32 cellular contexts compared by ENCODE assay signal in genomic region chr19:33545209-33545981, GRCh38.
"Had no signal": no experiment of that assay in that cellular context is flagged by ENCODE, and none has a peak within 500 bp of the region (broad histone marks: within the 10 kb centered on the region; RNA-seq: fewer than 3 reads in every experiment).

No MANE protein-coding gene starts in this region.

- H3K9me3 ChIP-seq: adrenal gland, body of pancreas, esophagus muscularis mucosa, gastrocnemius medialis had no signal

- H3K27ac Mint-ChIP-seq: activated CD4-positive, alpha-beta memory T cell treated with anti-CD3 and anti-CD28 coated beads for 36 hours; activated CD4-positive, alpha-beta T cell treated with anti-CD3 and anti-CD28 coated beads for 36 hours; activated CD4-positive, alpha-beta T cell treated with anti-CD3 and anti-CD28 coated beads, Interleukin-2, amount 10 ng/mL, durations not matched to agents 24 days and 14 days; activated CD8-positive, alpha-beta memory T cell treated with anti-CD3 and anti-CD28 coated beads, Interleukin-2, amount 10 ng/mL, durations not matched to agents 7 days and 5 days; activated CD8-positive, alpha-beta T cell treated with anti-CD3 and anti-CD28 coated beads, Interleukin-2, amount 10 ng/mL, durations not matched to agents 7 days and 5 days; activated naive CD4-positive, alpha-beta T cell treated with anti-CD3 and anti-CD28 coated beads for 36 hours; activated naive CD4-positive, alpha-beta T cell treated with anti-CD3 and anti-CD28 coated beads, Interleukin-2, amount 50 U/mL, for 24 hours; activated naive CD8-positive, alpha-beta T cell treated with anti-CD3 and anti-CD28 coated beads for 36 hours; activated naive CD8-positive, alpha-beta T cell treated with anti-CD3 and anti-CD28 coated beads, Interleukin-2, amount 50 U/mL, for 24 hours; activated T-helper 1 cell treated with anti-CD3 and anti-CD28 coated beads, Interleukin-12 subunit alpha, Interleukin-12 subunit beta, Interleukin-2, Interleukin-4 antibody, amounts not matched to agents 30 ng/mL and 10 ng/mL and 1 ng/mL, durations not matched to agents 14 hours and 24 hours and 36 hours; activated T-helper 2 cell treated with anti-CD3 and anti-CD28 coated beads, Interferon-gamma antibody, Interleukin-2, Interleukin-4, amounts not matched to agents 10 μg/mL and 5 μg/mL and 100 μg/mL, durations not matched to agents 14 hours and 24 hours and 36 hours; effector memory CD8-positive, alpha-beta T cell had no signal

- H3K36me3 ChIP-seq: adrenal gland, esophagus muscularis mucosa, gastrocnemius medialis had no signal

- DNase-seq: activated CD4-positive, alpha-beta memory T cell treated with anti-CD3 and anti-CD28 coated beads for 36 hours; activated CD4-positive, alpha-beta T cell treated with anti-CD3 and anti-CD28 coated beads for 36 hours; activated CD4-positive, alpha-beta T cell treated with anti-CD3 and anti-CD28 coated beads, Interleukin-2, amount 10 ng/mL, durations not matched to agents 24 days and 14 days; activated CD4-positive, CD25-positive, alpha-beta regulatory T cell; activated CD4-positive, CD25-positive, alpha-beta regulatory T cell treated with anti-CD3 and anti-CD28 coated beads, Interleukin-2, amount 50 U/mL, for 72 hours; activated CD8-positive, alpha-beta memory T cell treated with anti-CD3 and anti-CD28 coated beads, Interleukin-2, amount 10 ng/mL, durations not matched to agents 7 days and 5 days; activated CD8-positive, alpha-beta memory T cell treated with anti-CD3 and anti-CD28 coated beads, Interleukin-2, amount 50 U/mL, for 4 hours; activated CD8-positive, alpha-beta T cell treated with anti-CD3 and anti-CD28 coated beads, Interleukin-2, amount 10 ng/mL, durations not matched to agents 7 days and 5 days; activated effector memory CD4-positive, alpha-beta T cell treated with anti-CD3 and anti-CD28 coated beads, Interleukin-2, amount 50 U/mL, for 16 hours; activated naive CD4-positive, alpha-beta T cell treated with anti-CD3 and anti-CD28 coated beads for 36 hours; activated naive CD8-positive, alpha-beta T cell treated with anti-CD3 and anti-CD28 coated beads for 36 hours; activated naive CD8-positive, alpha-beta T cell treated with anti-CD3 and anti-CD28 coated beads, Interleukin-2, amount 50 U/mL, for 24 hours; activated T-cell treated with anti-CD3 and anti-CD28 coated beads, Interleukin-2, amount 50 U/mL, for 1 hour; activated T-cell treated with anti-CD3 and anti-CD28 coated beads, Interleukin-2, amount 50 U/mL, for 48 hours; adrenal gland; amygdala; body of pancreas; caudate nucleus; cortex of kidney; dermis blood vessel endothelial cell; effector CD4-positive, alpha-beta T cell; effector memory CD8-positive, alpha-beta T cell; erythroblast; foreskin keratinocyte; gastrocnemius medialis; glutamatergic neuron; T-helper 2 cell had no signal

- H3K4me3 Mint-ChIP-seq: activated CD4-positive, alpha-beta memory T cell treated with anti-CD3 and anti-CD28 coated beads for 36 hours; activated CD4-positive, alpha-beta T cell treated with anti-CD3 and anti-CD28 coated beads for 36 hours; activated CD4-positive, alpha-beta T cell treated with anti-CD3 and anti-CD28 coated beads, Interleukin-2, amount 10 ng/mL, durations not matched to agents 24 days and 14 days; activated CD8-positive, alpha-beta memory T cell treated with anti-CD3 and anti-CD28 coated beads, Interleukin-2, amount 10 ng/mL, durations not matched to agents 7 days and 5 days; activated CD8-positive, alpha-beta T cell treated with anti-CD3 and anti-CD28 coated beads, Interleukin-2, amount 10 ng/mL, durations not matched to agents 7 days and 5 days; activated naive CD4-positive, alpha-beta T cell treated with anti-CD3 and anti-CD28 coated beads for 36 hours; activated naive CD4-positive, alpha-beta T cell treated with anti-CD3 and anti-CD28 coated beads, Interleukin-2, amount 50 U/mL, for 24 hours; activated naive CD8-positive, alpha-beta T cell treated with anti-CD3 and anti-CD28 coated beads for 36 hours; activated naive CD8-positive, alpha-beta T cell treated with anti-CD3 and anti-CD28 coated beads, Interleukin-2, amount 50 U/mL, for 24 hours; activated T-helper 1 cell treated with anti-CD3 and anti-CD28 coated beads, Interleukin-12 subunit alpha, Interleukin-12 subunit beta, Interleukin-2, Interleukin-4 antibody, amounts not matched to agents 30 ng/mL and 10 ng/mL and 1 ng/mL, durations not matched to agents 14 hours and 24 hours and 36 hours; effector memory CD8-positive, alpha-beta T cell had no signal

- H3K4me3 ChIP-seq: adrenal gland, body of pancreas, esophagus muscularis mucosa, gastrocnemius medialis had no signal

- H3K36me3 Mint-ChIP-seq: activated CD4-positive, alpha-beta memory T cell treated with anti-CD3 and anti-CD28 coated beads for 36 hours; activated CD8-positive, alpha-beta memory T cell treated with anti-CD3 and anti-CD28 coated beads, Interleukin-2, amount 10 ng/mL, durations not matched to agents 7 days and 5 days; activated naive CD4-positive, alpha-beta T cell treated with anti-CD3 and anti-CD28 coated beads, Interleukin-2, amount 50 U/mL, for 24 hours; activated naive CD8-positive, alpha-beta T cell treated with anti-CD3 and anti-CD28 coated beads for 36 hours had no signal

- H3K27me3 ChIP-seq: body of pancreas, foreskin keratinocyte had no signal

- H3K27me3 Mint-ChIP-seq: activated CD4-positive, alpha-beta T cell treated with anti-CD3 and anti-CD28 coated beads, Interleukin-2, amount 10 ng/mL, durations not matched to agents 24 days and 14 days; activated CD8-positive, alpha-beta memory T cell treated with anti-CD3 and anti-CD28 coated beads, Interleukin-2, amount 10 ng/mL, durations not matched to agents 7 days and 5 days had no signal

- H3K4me1 Mint-ChIP-seq: activated CD4-positive, alpha-beta T cell treated with anti-CD3 and anti-CD28 coated beads for 36 hours; activated CD4-positive, alpha-beta T cell treated with anti-CD3 and anti-CD28 coated beads, Interleukin-2, amount 10 ng/mL, durations not matched to agents 24 days and 14 days; activated CD8-positive, alpha-beta memory T cell treated with anti-CD3 and anti-CD28 coated beads, Interleukin-2, amount 10 ng/mL, durations not matched to agents 7 days and 5 days; activated naive CD4-positive, alpha-beta T cell treated with anti-CD3 and anti-CD28 coated beads, Interleukin-2, amount 50 U/mL, for 24 hours; activated naive CD8-positive, alpha-beta T cell treated with anti-CD3 and anti-CD28 coated beads for 36 hours; activated naive CD8-positive, alpha-beta T cell treated with anti-CD3 and anti-CD28 coated beads, Interleukin-2, amount 50 U/mL, for 24 hours had no signal

- H3K9me3 Mint-ChIP-seq: activated CD4-positive, alpha-beta memory T cell treated with anti-CD3 and anti-CD28 coated beads for 36 hours; activated CD4-positive, alpha-beta T cell treated with anti-CD3 and anti-CD28 coated beads, Interleukin-2, amount 10 ng/mL, durations not matched to agents 24 days and 14 days; activated naive CD4-positive, alpha-beta T cell treated with anti-CD3 and anti-CD28 coated beads for 36 hours; activated naive CD4-positive, alpha-beta T cell treated with anti-CD3 and anti-CD28 coated beads, Interleukin-2, amount 50 U/mL, for 24 hours; activated naive CD8-positive, alpha-beta T cell treated with anti-CD3 and anti-CD28 coated beads for 36 hours; activated naive CD8-positive, alpha-beta T cell treated with anti-CD3 and anti-CD28 coated beads, Interleukin-2, amount 50 U/mL, for 24 hours; activated T-helper 1 cell treated with anti-CD3 and anti-CD28 coated beads, Interleukin-12 subunit alpha, Interleukin-12 subunit beta, Interleukin-2, Interleukin-4 antibody, amounts not matched to agents 30 ng/mL and 10 ng/mL and 1 ng/mL, durations not matched to agents 14 hours and 24 hours and 36 hours; activated T-helper 2 cell treated with anti-CD3 and anti-CD28 coated beads, Interferon-gamma antibody, Interleukin-2, Interleukin-4, amounts not matched to agents 10 μg/mL and 5 μg/mL and 100 μg/mL, durations not matched to agents 14 hours and 24 hours and 36 hours; effector memory CD8-positive, alpha-beta T cell had no signal

- H3K4me1 ChIP-seq: adrenal gland, body of pancreas, esophagus muscularis mucosa, foreskin keratinocyte, gastrocnemius medialis had no signal

- FAIRE-seq: colon had no signal

- ATAC-seq: activated CD4-positive, alpha-beta T cell treated with anti-CD3 and anti-CD28 coated beads for 36 hours; activated CD8-positive, alpha-beta memory T cell treated with anti-CD3 and anti-CD28 coated beads, Interleukin-2, amount 10 ng/mL, durations not matched to agents 7 days and 5 days; activated CD8-positive, alpha-beta T cell treated with anti-CD3 and anti-CD28 coated beads, Interleukin-2, amount 10 ng/mL, durations not matched to agents 7 days and 5 days; activated naive CD8-positive, alpha-beta T cell treated with anti-CD3 and anti-CD28 coated beads, Interleukin-2, amount 50 U/mL, for 24 hours; body of pancreas; effector memory CD8-positive, alpha-beta T cell; foreskin keratinocyte; gastrocnemius medialis had no signal

- H3K27ac ChIP-seq: adrenal gland, body of pancreas, esophagus muscularis mucosa, foreskin keratinocyte, gastrocnemius medialis had no signal
